28 cellular contexts compared by ENCODE assay signal in genomic region chr7:50615519-50615845, GRCh38. TPM values are rescaled to one million over a fixed set of nuclear protein-coding genes. Genes with fewer than 3 reads are reported as not detected.
"Had no signal": no experiment of that assay in that cellular context is flagged by ENCODE, and none has a peak within 500 bp of the region (broad histone marks: within the 10 kb centered on the region; RNA-seq: fewer than 3 reads in every experiment).

No MANE protein-coding gene starts in this region.

- H3K36me3 Mint-ChIP-seq: memory B cell, naive B cell had no signal

- DNase-seq: activated CD4-positive, alpha-beta T cell treated with anti-CD3 and anti-CD28 coated beads for 1 hour; activated CD4-positive, alpha-beta T cell treated with anti-CD3 and anti-CD28 coated beads, Interleukin-2, amount 50 U/mL, for 1 hour; activated CD8-positive, alpha-beta memory T cell treated with anti-CD3 and anti-CD28 coated beads for 24 hours; activated CD8-positive, alpha-beta memory T cell treated with anti-CD3 and anti-CD28 coated beads, Interleukin-2, amount 50 U/mL, for 4 hours; activated T-cell treated with anti-CD3 and anti-CD28 coated beads, Interleukin-2, amount 50 U/mL, for 24 hours; adrenal gland; central memory CD4-positive, alpha-beta T cell; heart right ventricle; left ventricle myocardium inferior; naive B cell; sigmoid colon; SK-N-SH; spleen; stimulated activated CD4-positive, alpha-beta T cell treated with anti-CD3 and anti-CD28 coated beads, Interleukin-4, amount 100 ng/mL, for 1 hour; stimulated activated naive CD4-positive, alpha-beta T cell treated with Interleukin-2 at 50 U/mL for 16 hours; thyroid gland; WERI-Rb-1 had no signal

- H3K27me3 Mint-ChIP-seq: activated naive CD8-positive, alpha-beta T cell; activated T-helper 17 cell treated with anti-CD3 and anti-CD28 coated beads, Interleukin-2, amount 50 U/mL, for 72 hours had no signal

- H3K4me1 Mint-ChIP-seq: memory B cell, naive B cell had no signal

- ATAC-seq: activated T-helper 17 cell treated with anti-CD3 and anti-CD28 coated beads, Interleukin-2, amount 50 U/mL, for 72 hours had no signal

- H3K4me2 ChIP-seq: SK-N-SH had no signal

- H3K27ac ChIP-seq: adrenal gland, ascending aorta, coronary artery, epithelial cell of prostate, heart right ventricle, left ventricle myocardium inferior, sigmoid colon, spleen, thyroid gland, WERI-Rb-1 had no signal

- H3K9ac ChIP-seq: SK-N-SH had no signal

- H3K27me3 ChIP-seq: adrenal gland, ascending aorta, heart right ventricle, sigmoid colon, spleen, thyroid gland had no signal

- H3K36me3 ChIP-seq: WERI-Rb-1 had no signal

- H3K9me3 Mint-ChIP-seq: activated T-cell treated with anti-CD3 and anti-CD28 coated beads, Interleukin-2, amount 50 U/mL, for 24 hours; activated T-helper 17 cell treated with anti-CD3 and anti-CD28 coated beads, Interleukin-2, amount 50 U/mL, for 72 hours; memory B cell; naive B cell; T-helper 2 cell treated with Interferon-gamma antibody and Interleukin-4, amounts not matched to agents 5 μg/mL and 100 μg/mL, for 36 hours had no signal

- H3K4me3 ChIP-seq: adrenal gland, ascending aorta, coronary artery, heart right ventricle, left ventricle myocardium inferior, sigmoid colon, spleen, thyroid gland had no signal

- H3K4me3 Mint-ChIP-seq: activated naive CD8-positive, alpha-beta T cell; activated T-cell treated with anti-CD3 and anti-CD28 coated beads, Interleukin-2, amount 50 U/mL, for 24 hours; activated T-helper 17 cell treated with anti-CD3 and anti-CD28 coated beads, Interleukin-2, amount 50 U/mL, for 72 hours; memory B cell; naive B cell; T-helper 2 cell treated with Interferon-gamma antibody and Interleukin-4, amounts not matched to agents 5 μg/mL and 100 μg/mL, for 36 hours had no signal

- H3K9me3 ChIP-seq: adrenal gland, ascending aorta, heart right ventricle, left ventricle myocardium inferior, sigmoid colon, SK-N-SH, spleen, thyroid gland had no signal

- H3K27ac Mint-ChIP-seq: activated naive CD8-positive, alpha-beta T cell; activated T-cell treated with anti-CD3 and anti-CD28 coated beads, Interleukin-2, amount 50 U/mL, for 24 hours; activated T-helper 17 cell treated with anti-CD3 and anti-CD28 coated beads, Interleukin-2, amount 50 U/mL, for 72 hours; memory B cell; T-helper 2 cell treated with Interferon-gamma antibody and Interleukin-4, amounts not matched to agents 5 μg/mL and 100 μg/mL, for 36 hours had no signal

- H3K4me1 ChIP-seq: adrenal gland, thyroid gland had no signal

RNA-seq across cellular contexts. Expression of gene DDC, which starts 50.3 kb away (rescaled TPM):
- total RNA-seq: activated T-helper 17 cell treated with anti-CD3 and anti-CD28 coated beads, Interleukin-2, amount 50 U/mL, for 72 hours; ascending aorta; fibroblast of villous mesenchyme; heart right ventricle; left ventricle myocardium inferior; mononuclear cell; subcutaneous adipose tissue had no signal
- polyA plus RNA-seq: heart right ventricle, keratinocyte had no signal
